Comparison of ENCODE assay signal across 13 cellular contexts in genomic region chr14:52400846-52401245, GRCh38.
DNase-seq lines count a peak whose midpoint lies in the region; ATAC-seq, FAIRE-seq and TF ChIP-seq lines count a peak whose summit lies in the region.
"Had no signal": no experiment of that assay in that cellular context is flagged by ENCODE, and none has a peak within 500 bp of the region (broad histone marks: within the 10 kb centered on the region; RNA-seq: fewer than 3 reads in every experiment).

No MANE protein-coding gene starts in this region.

- ATAC-seq in GM19372 (IDR thresholded peaks at IDR 0.05; ENCODE audit: low read depth, unreplicated experiment), result peak; percentile 53
- ATAC-seq: activated T-cell treated with anti-CD3 and anti-CD28 coated beads, Interleukin-2, amount 50 U/mL, for 72 hours had no signal

- FAIRE-seq in D721Med (lab: Jason Lieb, UNC), result no peak
- FAIRE-seq: K562 had no signal

- H3K79me2 ChIP-seq in hepatocyte, result no peaks in the 10 kb centered on the region

- peaks cover 8% of the 10 kb centered on the region for H3K4me1 ChIP-seq in hepatocyte (ENCODE audit: insufficient read depth)
- H3K4me1 ChIP-seq: breast epithelium had no signal

- H3K4me3 ChIP-seq in NB4 (ENCODE audit: low read depth, low read length) (no peak overlapping the region), hepatocyte (no peak overlapping the region)
- H3K4me3 ChIP-seq: breast epithelium, K562 had no signal

- peak overlapping the region; percentile 44 for H3K27ac ChIP-seq in hepatocyte
- H3K27ac ChIP-seq: breast epithelium had no signal

- H3K27me3 ChIP-seq in hepatocyte, result no peaks in the 10 kb centered on the region
- H3K27me3 ChIP-seq: breast epithelium had no signal

- 93% methylated on average over 3 of the region's 3 CpGs for WGBS in hepatocyte (ENCODE audit: low lambda C conversion rate, missing lambda C conversion rate)

- DNase-seq in CD1c-positive myeloid dendritic cell (ENCODE audit: extremely low spot score), result peak; percentile 44
- DNase-seq in NB4 (ENCODE audit: low read depth), result peak; percentile 9
- DNase-seq in hepatocyte (ENCODE audit: low spot score), result no peak
- DNase-seq in HK-2 (ENCODE audit: unreplicated experiment), result no peak
- no peak for DNase-seq in NCI-H524 treated with DMSO at 0.1 percent for 48 hours (lab: John Stamatoyannopoulos, UW)
- no peak for DNase-seq in COLO829 (ENCODE audit: low spot score)
- no peak for DNase-seq in D721Med (ENCODE audit: insufficient read length, low spot score)
- DNase-seq: activated T-cell treated with anti-CD3 and anti-CD28 coated beads, Interleukin-2, amount 50 U/mL, for 72 hours; effector memory CD4-positive, alpha-beta T cell; stimulated activated CD4-positive, alpha-beta T cell treated with anti-CD3 and anti-CD28 coated beads, Interleukin-1b, Interleukin-23, amount 100 ng/mL, for 48 hours had no signal

- peak overlapping the region; percentile 52 for H3K4me2 ChIP-seq in hepatocyte

- TF ChIP-seq CTCF in NB4 (IDR thresholded peaks at IDR 0.05; ENCODE audit: low read depth, low read length) (no peak), hepatocyte (IDR thresholded peaks at IDR 0.05; ENCODE audit: poor library complexity) (no peak), D721Med (IDR thresholded peaks at IDR 0.05; ENCODE audit: insufficient read depth, missing control alignments) (no peak)

- no peaks in the 10 kb centered on the region for H4K20me1 ChIP-seq in hepatocyte (ENCODE audit: insufficient read depth, poor library complexity, severe bottlenecking)

- TF ChIP-seq POLR2A in NB4 (IDR thresholded peaks at IDR 0.05; ENCODE audit: extremely low read depth, insufficient read length), result no peak

- H3K9me3 ChIP-seq in hepatocyte (ENCODE audit: low read depth), result no peaks in the 10 kb centered on the region
- H3K9me3 ChIP-seq: breast epithelium had no signal

- H2AFZ ChIP-seq in hepatocyte, result no peak overlapping the region

- no peaks in the 10 kb centered on the region for H3K36me3 ChIP-seq in hepatocyte (replicated peaks; ENCODE audit: insufficient read depth, low read depth)
- H3K36me3 ChIP-seq: breast epithelium had no signal

- H3K9me2 ChIP-seq in hepatocyte (replicated peaks; ENCODE audit: insufficient read depth), result no peaks in the 10 kb centered on the region

Comparison
In these comparisons a context has a peak if more than half of its experiments do, and no peak if none do; other contexts are left out.
1. DNase-seq: peak in CD1c-positive myeloid dendritic cell (single experiment) and NB4 (single experiment); none in hepatocyte (single experiment), HK-2 (single experiment), NCI-H524 treated with DMSO at 0.1 percent for 48 hours (single experiment), COLO829 (single experiment) and D721Med (single experiment).